Comparison of ENCODE assay signal across 1 cellular context in the genomic region with DNA sequence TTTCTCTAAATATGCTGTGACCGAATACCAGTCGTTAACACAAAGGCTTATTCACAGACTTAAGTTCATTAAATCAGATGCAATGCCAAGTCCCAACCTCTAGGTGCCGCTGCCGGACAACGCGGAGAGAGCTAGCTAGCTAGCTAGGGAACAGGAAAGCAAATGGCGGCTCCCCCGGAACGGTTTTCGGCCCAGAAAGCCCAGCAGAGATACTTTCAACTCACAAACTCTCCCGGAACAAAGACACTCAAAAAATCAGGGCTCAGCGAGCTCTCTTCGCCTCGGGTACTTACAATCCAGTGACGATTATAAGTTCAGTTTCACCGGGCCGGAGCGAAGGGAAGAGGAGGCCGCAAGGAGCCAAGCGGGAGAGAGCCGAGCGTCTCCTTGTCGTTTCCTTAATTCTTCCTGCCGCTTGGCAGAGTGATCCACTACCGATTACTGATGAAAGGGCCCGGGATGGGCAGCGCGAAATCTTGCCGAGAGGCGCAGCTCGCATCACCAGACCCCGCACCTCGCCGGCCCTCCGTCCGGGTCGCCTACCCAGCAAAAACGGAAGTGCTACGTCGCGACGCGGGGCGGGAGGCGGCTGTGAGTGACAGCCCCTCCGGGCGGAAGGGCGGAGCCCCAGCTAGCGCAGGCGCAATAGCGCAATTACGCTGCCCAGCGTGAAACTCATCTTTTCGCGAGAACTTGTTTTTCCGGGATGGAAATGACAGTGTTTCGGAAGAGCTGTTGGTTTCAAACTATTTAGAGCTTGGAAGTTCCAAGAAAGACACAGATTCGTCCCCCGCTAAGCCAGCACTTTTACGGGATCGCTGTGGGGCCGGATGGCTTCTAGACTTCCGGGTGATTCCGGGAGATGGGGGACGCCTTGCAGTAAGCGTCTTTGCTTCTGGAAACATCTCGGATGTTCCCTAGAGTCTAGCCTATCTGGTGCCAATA.
TF ChIP-seq lines count a peak whose summit lies in the region.

A gene with protein sequence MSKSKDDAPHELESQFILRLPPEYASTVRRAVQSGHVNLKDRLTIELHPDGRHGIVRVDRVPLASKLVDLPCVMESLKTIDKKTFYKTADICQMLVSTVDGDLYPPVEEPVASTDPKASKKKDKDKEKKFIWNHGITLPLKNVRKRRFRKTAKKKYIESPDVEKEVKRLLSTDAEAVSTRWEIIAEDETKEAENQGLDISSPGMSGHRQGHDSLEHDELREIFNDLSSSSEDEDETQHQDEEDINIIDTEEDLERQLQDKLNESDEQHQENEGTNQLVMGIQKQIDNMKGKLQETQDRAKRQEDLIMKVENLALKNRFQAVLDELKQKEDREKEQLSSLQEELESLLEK (minus strand): TSS at position 560 of the 945 bp plus-strand sequence. CDS start 740 bp downstream, outside the sequence.

TF ChIP-seq in K562, 482 proteins besides CTCF, POLR2A, EP300 and RAD21 (continued from another document and continues in another):
- TF ChIP-seq, protein P1, sequence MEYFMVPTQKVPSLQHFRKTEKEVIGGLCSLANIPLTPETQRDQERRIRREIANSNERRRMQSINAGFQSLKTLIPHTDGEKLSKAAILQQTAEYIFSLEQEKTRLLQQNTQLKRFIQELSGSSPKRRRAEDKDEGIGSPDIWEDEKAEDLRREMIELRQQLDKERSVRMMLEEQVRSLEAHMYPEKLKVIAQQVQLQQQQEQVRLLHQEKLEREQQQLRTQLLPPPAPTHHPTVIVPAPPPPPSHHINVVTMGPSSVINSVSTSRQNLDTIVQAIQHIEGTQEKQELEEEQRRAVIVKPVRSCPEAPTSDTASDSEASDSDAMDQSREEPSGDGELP (CRISPR knock-in tag; IDR thresholded peaks at IDR 0.05; ENCODE audit: borderline replicate concordance) = peak; percentile 40; the same call in 1 of the 2 replicates
- TF ChIP-seq ZNF586 (CRISPR knock-in tag; conservative IDR thresholded peaks at IDR 0.05) = no peak
- peak; percentile 89 for TF ChIP-seq ETV5 (CRISPR knock-in tag; IDR thresholded peaks at IDR 0.05; ENCODE audit: low read depth)
- 0 out of 2 replicates have a peak, but pooled peaks have one; percentile 39 for TF ChIP-seq GTF2A2 (tag; IDR thresholded peaks at IDR 0.05)
- TF ChIP-seq, protein P2, sequence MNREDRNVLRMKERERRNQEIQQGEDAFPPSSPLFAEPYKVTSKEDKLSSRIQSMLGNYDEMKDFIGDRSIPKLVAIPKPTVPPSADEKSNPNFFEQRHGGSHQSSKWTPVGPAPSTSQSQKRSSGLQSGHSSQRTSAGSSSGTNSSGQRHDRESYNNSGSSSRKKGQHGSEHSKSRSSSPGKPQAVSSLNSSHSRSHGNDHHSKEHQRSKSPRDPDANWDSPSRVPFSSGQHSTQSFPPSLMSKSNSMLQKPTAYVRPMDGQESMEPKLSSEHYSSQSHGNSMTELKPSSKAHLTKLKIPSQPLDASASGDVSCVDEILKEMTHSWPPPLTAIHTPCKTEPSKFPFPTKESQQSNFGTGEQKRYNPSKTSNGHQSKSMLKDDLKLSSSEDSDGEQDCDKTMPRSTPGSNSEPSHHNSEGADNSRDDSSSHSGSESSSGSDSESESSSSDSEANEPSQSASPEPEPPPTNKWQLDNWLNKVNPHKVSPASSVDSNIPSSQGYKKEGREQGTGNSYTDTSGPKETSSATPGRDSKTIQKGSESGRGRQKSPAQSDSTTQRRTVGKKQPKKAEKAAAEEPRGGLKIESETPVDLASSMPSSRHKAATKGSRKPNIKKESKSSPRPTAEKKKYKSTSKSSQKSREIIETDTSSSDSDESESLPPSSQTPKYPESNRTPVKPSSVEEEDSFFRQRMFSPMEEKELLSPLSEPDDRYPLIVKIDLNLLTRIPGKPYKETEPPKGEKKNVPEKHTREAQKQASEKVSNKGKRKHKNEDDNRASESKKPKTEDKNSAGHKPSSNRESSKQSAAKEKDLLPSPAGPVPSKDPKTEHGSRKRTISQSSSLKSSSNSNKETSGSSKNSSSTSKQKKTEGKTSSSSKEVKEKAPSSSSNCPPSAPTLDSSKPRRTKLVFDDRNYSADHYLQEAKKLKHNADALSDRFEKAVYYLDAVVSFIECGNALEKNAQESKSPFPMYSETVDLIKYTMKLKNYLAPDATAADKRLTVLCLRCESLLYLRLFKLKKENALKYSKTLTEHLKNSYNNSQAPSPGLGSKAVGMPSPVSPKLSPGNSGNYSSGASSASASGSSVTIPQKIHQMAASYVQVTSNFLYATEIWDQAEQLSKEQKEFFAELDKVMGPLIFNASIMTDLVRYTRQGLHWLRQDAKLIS (CRISPR knock-in tag; IDR thresholded peaks at IDR 0.05) = peak; percentile 67
- TF ChIP-seq, protein P3, sequence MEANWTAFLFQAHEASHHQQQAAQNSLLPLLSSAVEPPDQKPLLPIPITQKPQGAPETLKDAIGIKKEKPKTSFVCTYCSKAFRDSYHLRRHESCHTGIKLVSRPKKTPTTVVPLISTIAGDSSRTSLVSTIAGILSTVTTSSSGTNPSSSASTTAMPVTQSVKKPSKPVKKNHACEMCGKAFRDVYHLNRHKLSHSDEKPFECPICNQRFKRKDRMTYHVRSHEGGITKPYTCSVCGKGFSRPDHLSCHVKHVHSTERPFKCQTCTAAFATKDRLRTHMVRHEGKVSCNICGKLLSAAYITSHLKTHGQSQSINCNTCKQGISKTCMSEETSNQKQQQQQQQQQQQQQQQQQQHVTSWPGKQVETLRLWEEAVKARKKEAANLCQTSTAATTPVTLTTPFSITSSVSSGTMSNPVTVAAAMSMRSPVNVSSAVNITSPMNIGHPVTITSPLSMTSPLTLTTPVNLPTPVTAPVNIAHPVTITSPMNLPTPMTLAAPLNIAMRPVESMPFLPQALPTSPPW (CRISPR knock-in tag; IDR thresholded peaks at IDR 0.05) = peak; percentile 49; the same call in 1 of the 2 replicates
- TF ChIP-seq FOXM1 (IDR thresholded peaks at IDR 0.05; ENCODE audit: low read depth) = 0 out of 2 replicates have a peak, but pooled peaks have one; percentile 23
- TF ChIP-seq FOXM1 (CRISPR knock-in tag; IDR thresholded peaks at IDR 0.05; ENCODE audit: low read depth) = no peak
- TF ChIP-seq NFIC (IDR thresholded peaks at IDR 0.05) = peak; percentile 14; the same call in 1 of the 2 replicates
- TF ChIP-seq, protein P4, sequence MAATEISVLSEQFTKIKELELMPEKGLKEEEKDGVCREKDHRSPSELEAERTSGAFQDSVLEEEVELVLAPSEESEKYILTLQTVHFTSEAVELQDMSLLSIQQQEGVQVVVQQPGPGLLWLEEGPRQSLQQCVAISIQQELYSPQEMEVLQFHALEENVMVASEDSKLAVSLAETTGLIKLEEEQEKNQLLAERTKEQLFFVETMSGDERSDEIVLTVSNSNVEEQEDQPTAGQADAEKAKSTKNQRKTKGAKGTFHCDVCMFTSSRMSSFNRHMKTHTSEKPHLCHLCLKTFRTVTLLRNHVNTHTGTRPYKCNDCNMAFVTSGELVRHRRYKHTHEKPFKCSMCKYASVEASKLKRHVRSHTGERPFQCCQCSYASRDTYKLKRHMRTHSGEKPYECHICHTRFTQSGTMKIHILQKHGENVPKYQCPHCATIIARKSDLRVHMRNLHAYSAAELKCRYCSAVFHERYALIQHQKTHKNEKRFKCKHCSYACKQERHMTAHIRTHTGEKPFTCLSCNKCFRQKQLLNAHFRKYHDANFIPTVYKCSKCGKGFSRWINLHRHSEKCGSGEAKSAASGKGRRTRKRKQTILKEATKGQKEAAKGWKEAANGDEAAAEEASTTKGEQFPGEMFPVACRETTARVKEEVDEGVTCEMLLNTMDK (IDR thresholded peaks at IDR 0.05; ENCODE audit: borderline replicate concordance, insufficient read depth, low read depth, low read length, poor library complexity, severe bottlenecking) = peak; percentile 83
- TF ChIP-seq, protein P5, sequence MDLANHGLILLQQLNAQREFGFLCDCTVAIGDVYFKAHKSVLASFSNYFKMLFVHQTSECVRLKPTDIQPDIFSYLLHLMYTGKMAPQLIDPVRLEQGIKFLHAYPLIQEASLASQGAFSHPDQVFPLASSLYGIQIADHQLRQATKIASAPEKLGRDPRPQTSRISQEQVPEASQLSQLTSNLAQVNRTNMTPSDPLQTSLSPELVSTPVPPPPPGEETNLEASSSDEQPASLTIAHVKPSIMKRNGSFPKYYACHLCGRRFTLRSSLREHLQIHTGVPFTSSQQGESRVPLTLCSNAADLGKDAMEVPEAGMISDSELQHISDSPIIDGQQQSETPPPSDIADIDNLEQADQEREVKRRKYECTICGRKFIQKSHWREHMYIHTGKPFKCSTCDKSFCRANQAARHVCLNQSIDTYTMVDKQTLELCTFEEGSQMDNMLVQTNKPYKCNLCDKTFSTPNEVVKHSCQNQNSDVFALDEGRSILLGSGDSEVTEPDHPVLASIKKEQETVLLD (IDR thresholded peaks at IDR 0.05) = peak; percentile 91
- TF ChIP-seq, protein P6, sequence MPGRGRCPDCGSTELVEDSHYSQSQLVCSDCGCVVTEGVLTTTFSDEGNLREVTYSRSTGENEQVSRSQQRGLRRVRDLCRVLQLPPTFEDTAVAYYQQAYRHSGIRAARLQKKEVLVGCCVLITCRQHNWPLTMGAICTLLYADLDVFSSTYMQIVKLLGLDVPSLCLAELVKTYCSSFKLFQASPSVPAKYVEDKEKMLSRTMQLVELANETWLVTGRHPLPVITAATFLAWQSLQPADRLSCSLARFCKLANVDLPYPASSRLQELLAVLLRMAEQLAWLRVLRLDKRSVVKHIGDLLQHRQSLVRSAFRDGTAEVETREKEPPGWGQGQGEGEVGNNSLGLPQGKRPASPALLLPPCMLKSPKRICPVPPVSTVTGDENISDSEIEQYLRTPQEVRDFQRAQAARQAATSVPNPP (IDR thresholded peaks at IDR 0.05; ENCODE audit: borderline replicate concordance, insufficient read depth, insufficient read length) = no peak
- peak; percentile 12; the same call in 1 of the 2 replicates for TF ChIP-seq MYC (IDR thresholded peaks at IDR 0.05; ENCODE audit: low read depth, low read length)
- no peak for TF ChIP-seq MYC (CRISPR knock-in tag; IDR thresholded peaks at IDR 0.05; ENCODE audit: borderline replicate concordance, low read depth)
- peak; percentile 38 for TF ChIP-seq CCNT2 (IDR thresholded peaks at IDR 0.05; ENCODE audit: borderline replicate concordance, extremely low read depth, insufficient read length, low read depth, low read length)
- TF ChIP-seq ZEB2 (IDR thresholded peaks at IDR 0.05) = no peak
- TF ChIP-seq HCFC1 (IDR thresholded peaks at IDR 0.05; ENCODE audit: low read depth, low read length) = peak; percentile 46; the same call in 1 of the 2 replicates
- TF ChIP-seq TOE1 (IDR thresholded peaks at IDR 0.05; ENCODE audit: borderline replicate concordance) = peak; percentile 65
- TF ChIP-seq TOE1 (CRISPR knock-in tag; IDR thresholded peaks at IDR 0.05; ENCODE audit: borderline replicate concordance, low read depth) = no peak
- peak; percentile 9; the same call in 1 of the 2 replicates for TF ChIP-seq OTX1 (CRISPR knock-in tag; IDR thresholded peaks at IDR 0.05)
- peak; percentile 88 for TF ChIP-seq TBP (optimal IDR thresholded peaks at IDR 0.05; ENCODE audit: low read depth, low read length)
- TF ChIP-seq, protein P7, sequence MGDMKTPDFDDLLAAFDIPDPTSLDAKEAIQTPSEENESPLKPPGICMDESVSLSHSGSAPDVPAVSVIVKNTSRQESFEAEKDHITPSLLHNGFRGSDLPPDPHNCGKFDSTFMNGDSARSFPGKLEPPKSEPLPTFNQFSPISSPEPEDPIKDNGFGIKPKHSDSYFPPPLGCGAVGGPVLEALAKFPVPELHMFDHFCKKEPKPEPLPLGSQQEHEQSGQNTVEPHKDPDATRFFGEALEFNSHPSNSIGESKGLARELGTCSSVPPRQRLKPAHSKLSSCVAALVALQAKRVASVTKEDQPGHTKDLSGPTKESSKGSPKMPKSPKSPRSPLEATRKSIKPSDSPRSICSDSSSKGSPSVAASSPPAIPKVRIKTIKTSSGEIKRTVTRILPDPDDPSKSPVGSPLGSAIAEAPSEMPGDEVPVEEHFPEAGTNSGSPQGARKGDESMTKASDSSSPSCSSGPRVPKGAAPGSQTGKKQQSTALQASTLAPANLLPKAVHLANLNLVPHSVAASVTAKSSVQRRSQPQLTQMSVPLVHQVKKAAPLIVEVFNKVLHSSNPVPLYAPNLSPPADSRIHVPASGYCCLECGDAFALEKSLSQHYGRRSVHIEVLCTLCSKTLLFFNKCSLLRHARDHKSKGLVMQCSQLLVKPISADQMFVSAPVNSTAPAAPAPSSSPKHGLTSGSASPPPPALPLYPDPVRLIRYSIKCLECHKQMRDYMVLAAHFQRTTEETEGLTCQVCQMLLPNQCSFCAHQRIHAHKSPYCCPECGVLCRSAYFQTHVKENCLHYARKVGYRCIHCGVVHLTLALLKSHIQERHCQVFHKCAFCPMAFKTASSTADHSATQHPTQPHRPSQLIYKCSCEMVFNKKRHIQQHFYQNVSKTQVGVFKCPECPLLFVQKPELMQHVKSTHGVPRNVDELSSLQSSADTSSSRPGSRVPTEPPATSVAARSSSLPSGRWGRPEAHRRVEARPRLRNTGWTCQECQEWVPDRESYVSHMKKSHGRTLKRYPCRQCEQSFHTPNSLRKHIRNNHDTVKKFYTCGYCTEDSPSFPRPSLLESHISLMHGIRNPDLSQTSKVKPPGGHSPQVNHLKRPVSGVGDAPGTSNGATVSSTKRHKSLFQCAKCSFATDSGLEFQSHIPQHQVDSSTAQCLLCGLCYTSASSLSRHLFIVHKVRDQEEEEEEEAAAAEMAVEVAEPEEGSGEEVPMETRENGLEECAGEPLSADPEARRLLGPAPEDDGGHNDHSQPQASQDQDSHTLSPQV (IDR thresholded peaks at IDR 0.05) = 0 out of 2 replicates have a peak, but pooled peaks have one; percentile 25
- TF ChIP-seq, protein P8, sequence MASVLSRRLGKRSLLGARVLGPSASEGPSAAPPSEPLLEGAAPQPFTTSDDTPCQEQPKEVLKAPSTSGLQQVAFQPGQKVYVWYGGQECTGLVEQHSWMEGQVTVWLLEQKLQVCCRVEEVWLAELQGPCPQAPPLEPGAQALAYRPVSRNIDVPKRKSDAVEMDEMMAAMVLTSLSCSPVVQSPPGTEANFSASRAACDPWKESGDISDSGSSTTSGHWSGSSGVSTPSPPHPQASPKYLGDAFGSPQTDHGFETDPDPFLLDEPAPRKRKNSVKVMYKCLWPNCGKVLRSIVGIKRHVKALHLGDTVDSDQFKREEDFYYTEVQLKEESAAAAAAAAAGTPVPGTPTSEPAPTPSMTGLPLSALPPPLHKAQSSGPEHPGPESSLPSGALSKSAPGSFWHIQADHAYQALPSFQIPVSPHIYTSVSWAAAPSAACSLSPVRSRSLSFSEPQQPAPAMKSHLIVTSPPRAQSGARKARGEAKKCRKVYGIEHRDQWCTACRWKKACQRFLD (CRISPR knock-in tag; IDR thresholded peaks at IDR 0.05) = peak; percentile 73; the same call in 1 of the 2 replicates
